ENCODE assay signal across 25 cellular contexts in genomic region chr11:131796541-131796940, GRCh38.
"Had no signal": no experiment of that assay in that cellular context is flagged by ENCODE, and none has a peak within 500 bp of the region (broad histone marks: within the 10 kb centered on the region; RNA-seq: fewer than 3 reads in every experiment).

No MANE protein-coding gene starts in this region.

- H3K36me3 ChIP-seq: esophagus squamous epithelium, neutrophil, ovary, prostate gland, right atrium auricular region, stomach, tibial artery had no signal

- H3K4me1 ChIP-seq: esophagus squamous epithelium, prostate gland, right atrium auricular region, stomach, tibial artery had no signal

- H3K4me1 Mint-ChIP-seq: nephron; stimulated activated naive B cell treated with anti-CD40 and anti-IgM and Interleukin-4, amounts not matched to agents 10 μg/mL and 1 μg/mL and 100 μg/mL, for 72 hours had no signal

- H3K27ac ChIP-seq: epithelial cell of prostate, esophagus squamous epithelium, hepatocyte, neutrophil, ovary, prostate gland, right atrium auricular region, stomach, tibial artery had no signal

- H3K27ac Mint-ChIP-seq: activated naive CD8-positive, alpha-beta T cell; nephron; stimulated activated naive B cell treated with anti-CD40 and anti-IgM and Interleukin-4, amounts not matched to agents 10 μg/mL and 1 μg/mL and 100 μg/mL, for 72 hours; T-helper 1 cell treated with Interleukin-12 subunit alpha and Interleukin-12 subunit beta and Interleukin-4 antibody, amounts not matched to agents 30 μg/mL and 1 μg/mL, for 36 hours had no signal

- H3K4me3 Mint-ChIP-seq: activated naive CD8-positive, alpha-beta T cell; nephron; stimulated activated naive B cell treated with anti-CD40 and anti-IgM and Interleukin-4, amounts not matched to agents 10 μg/mL and 1 μg/mL and 100 μg/mL, for 72 hours; T-helper 1 cell treated with Interleukin-12 subunit alpha and Interleukin-12 subunit beta and Interleukin-4 antibody, amounts not matched to agents 30 μg/mL and 1 μg/mL, for 36 hours had no signal

- DNase-seq: activated CD4-positive, alpha-beta T cell treated with anti-CD3 and anti-CD28 coated beads for 4 hours; activated CD4-positive, alpha-beta T cell treated with anti-CD3 and anti-CD28 coated beads, Interleukin-2, amount 50 U/mL, for 4 hours; activated CD8-positive, alpha-beta memory T cell treated with anti-CD3 and anti-CD28 coated beads for 24 hours; activated effector memory CD4-positive, alpha-beta T cell treated with Interleukin-2 at 50 U/mL for 16 hours; activated naive CD4-positive, alpha-beta T cell treated with Interleukin-2 at 50 U/mL for 16 hours; effector CD8-positive, alpha-beta T cell; esophagus squamous epithelium; islet precursor cell; mammary epithelial cell; ovary; stimulated activated CD4-positive, alpha-beta T cell treated with anti-CD3 and anti-CD28 coated beads, Interleukin-1b, Interleukin-23, amount 100 ng/mL, for 48 hours; stimulated activated CD4-positive, alpha-beta T cell treated with anti-CD3 and anti-CD28 coated beads, Interleukin-4, amount 100 ng/mL, for 4 hours; stimulated activated CD8-positive, alpha-beta memory T cell treated with anti-CD3 and anti-CD28 coated beads, Interleukin-4, amount 100 ng/mL, for 48 hours; stimulated activated naive B cell treated with anti-CD40 and anti-IgM and Interleukin-4, amounts not matched to agents 10 μg/mL and 1 μg/mL and 100 μg/mL, for 72 hours; stomach; tibial artery had no signal

- H3K27me3 ChIP-seq: esophagus squamous epithelium, ovary, right atrium auricular region had no signal

- H3K36me3 Mint-ChIP-seq: activated naive CD8-positive, alpha-beta T cell; stimulated activated naive B cell treated with anti-CD40 and anti-IgM and Interleukin-4, amounts not matched to agents 10 μg/mL and 1 μg/mL and 100 μg/mL, for 72 hours had no signal

- H3K9me3 Mint-ChIP-seq: nephron; stimulated activated naive B cell treated with anti-CD40 and anti-IgM and Interleukin-4, amounts not matched to agents 10 μg/mL and 1 μg/mL and 100 μg/mL, for 72 hours; T-helper 1 cell treated with Interleukin-12 subunit alpha and Interleukin-12 subunit beta and Interleukin-4 antibody, amounts not matched to agents 30 μg/mL and 1 μg/mL, for 36 hours had no signal

- ATAC-seq: stimulated activated naive B cell treated with anti-CD40 and anti-IgM and Interleukin-4, amounts not matched to agents 10 μg/mL and 1 μg/mL and 100 μg/mL, for 72 hours had no signal

- H3K9me3 ChIP-seq: esophagus squamous epithelium, neutrophil, ovary, prostate gland, right atrium auricular region, stomach, tibial artery had no signal

- H3K4me3 ChIP-seq: esophagus squamous epithelium, hepatocyte, ovary, prostate gland, right atrium auricular region, smooth muscle cell, stomach, tibial artery had no signal

- H3K4me2 ChIP-seq: hepatocyte, smooth muscle cell had no signal
